ENCODE assay signal across 8 cellular contexts in genomic region chr16:78235168-78235800, GRCh38.
A peak's percentile ranks its signal among the peaks of the same experiment; 100 is the strongest.
DNase-seq lines count a peak whose midpoint lies in the region; ATAC-seq and TF ChIP-seq lines count a peak whose summit lies in the region.

No MANE protein-coding gene starts in this region.

- H3K36me3 ChIP-seq in prostate gland (no peaks in the 10 kb centered on the region), vagina (no peaks in the 10 kb centered on the region)

- H3K4me1 ChIP-seq in prostate gland (replicated peaks) (peaks cover 4% of the 10 kb centered on the region), vagina (peaks cover 21% of the 10 kb centered on the region)

- H3K27ac ChIP-seq in prostate gland (no peak overlapping the region), vagina (no peak overlapping the region)

- TF ChIP-seq CTCF in prostate gland (IDR thresholded peaks at IDR 0.05) (peak; percentile 62 to 90 (median 79)), vagina (IDR thresholded peaks at IDR 0.05) (peak; percentile 39 to 65 (median 57))

- intact Hi-C loops in prostate gland (cut with DNase I) (loop anchor here (5.0 to 10.0 kb wide), 2 partner anchors 108 to 1370 kb away; partner anchors contain the start of gene MAF), vagina (cut with DNase I) (loop anchor here (10.0 kb wide), 1 partner anchor 110 kb away; no protein-coding TSS in a partner anchor)

- TF ChIP-seq POLR2A in prostate gland (IDR thresholded peaks at IDR 0.05) (no peak), vagina (IDR thresholded peaks at IDR 0.05) (no peak)

- no peak overlapping the region for H3K4me3 ChIP-seq in prostate gland
- H3K4me3 ChIP-seq in vagina: no peak overlapping the region

- DNase-seq in DMS114 treated with DMSO at 0.1 percent for 48 hours (lab: John Stamatoyannopoulos, UW; ENCODE audit: unreplicated experiment): peak; percentile 26
- peak; percentile 58 for DNase-seq in HPDE6-E6E7 (ENCODE audit: extremely low spot score)
- peak; percentile 19 for DNase-seq in SIG-M5 (lab: John Stamatoyannopoulos, UW)
- peak; percentile 45 for DNase-seq in activated gamma-delta T cell treated with anti-CD3 and anti-CD28 coated beads, Interleukin-2, amount 50 U/mL, for 16 hours (ENCODE audit: low read depth)
- peak; percentile 35 for DNase-seq in glomerular visceral epithelial cell (ENCODE audit: extremely low spot score)
- DNase-seq in prostate gland (ENCODE audit: low spot score): peak; percentile 68
- no peak for DNase-seq in vagina (ENCODE audit: extremely low spot score in 2 of 2)

- peak; percentile 64 for ATAC-seq in GM19468 (IDR thresholded peaks at IDR 0.05; ENCODE audit: extremely low read depth, unreplicated experiment)

- H3K27me3 ChIP-seq in prostate gland (replicated peaks; ENCODE audit: insufficient read depth) (no peaks in the 10 kb centered on the region), vagina (no peaks in the 10 kb centered on the region)

- WGBS in prostate gland: 60% methylated on average over 9 of the region's 9 CpGs

- no peaks in the 10 kb centered on the region for H3K9me3 ChIP-seq in prostate gland
- H3K9me3 ChIP-seq in vagina: no peaks in the 10 kb centered on the region

Comparison
In these comparisons a context has a peak if more than half of its experiments do, and no peak if none do; other contexts are left out.
1. DNase-seq: peak in DMS114 treated with DMSO at 0.1 percent for 48 hours (single experiment), HPDE6-E6E7 (single experiment), SIG-M5 (single experiment), activated gamma-delta T cell treated with anti-CD3 and anti-CD28 coated beads, Interleukin-2, amount 50 U/mL, for 16 hours (single experiment), glomerular visceral epithelial cell (single experiment) and prostate gland (single experiment); none in vagina (0 of 2).